ENCODE assay signal across 9 cellular contexts in the genomic region with DNA sequence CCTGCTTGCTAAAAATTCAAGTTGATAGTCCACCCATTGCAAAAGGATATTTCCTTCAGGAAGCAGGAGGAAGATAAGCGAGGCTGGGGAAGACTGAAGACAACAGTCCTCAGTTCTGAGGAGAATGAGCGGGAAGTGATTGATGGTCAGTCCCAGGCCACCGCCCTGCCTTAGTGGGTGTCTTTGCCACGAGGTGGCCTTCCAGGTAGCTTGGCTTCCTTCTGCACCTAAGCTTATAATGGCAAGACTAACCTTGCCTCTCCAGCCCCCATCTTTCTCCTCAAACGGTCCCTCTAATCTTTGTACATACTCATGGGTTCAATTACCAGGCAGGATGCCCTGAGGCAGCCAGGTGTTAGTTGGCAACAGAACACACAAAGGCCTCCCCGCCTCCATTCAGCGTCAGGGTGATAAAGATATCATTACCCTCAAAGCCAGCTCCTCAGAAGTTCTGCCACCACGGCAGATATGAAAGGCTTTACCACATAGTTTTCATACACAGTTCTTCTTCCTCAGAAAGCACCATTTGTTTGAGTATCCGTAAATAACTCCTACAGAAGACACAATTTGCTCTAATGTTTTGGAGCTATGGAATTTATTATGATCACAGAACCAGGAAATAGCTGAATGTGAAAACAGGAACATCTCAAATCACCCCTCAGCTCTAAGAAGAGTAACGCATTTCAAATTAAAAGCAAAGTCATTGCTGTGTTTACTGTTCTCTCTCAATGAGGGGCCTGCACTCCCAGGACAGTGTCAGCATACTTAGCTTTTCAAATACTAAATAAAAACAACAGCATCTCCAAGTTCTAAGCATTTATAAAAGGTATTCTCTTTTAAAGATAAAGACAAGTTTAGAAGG.
DNase-seq lines count a peak whose midpoint lies in the region; ATAC-seq and TF ChIP-seq lines count a peak whose summit lies in the region.
"Had no signal": no experiment of that assay in that cellular context is flagged by ENCODE, and none has a peak within 500 bp of the region (broad histone marks: within the 10 kb centered on the region; RNA-seq: fewer than 3 reads in every experiment).

No MANE protein-coding gene starts in this region.

- peak overlapping the region; percentile 26 for H3K9ac ChIP-seq in smooth muscle cell (ENCODE audit: low read depth)

- no peak for TF ChIP-seq CTCF in smooth muscle cell (IDR thresholded peaks at IDR 0.05; ENCODE audit: borderline replicate concordance, insufficient read depth, poor library complexity, severe bottlenecking)

- H3K27ac ChIP-seq in smooth muscle cell (ENCODE audit: low read depth), result peak overlapping the region; percentile 30
- H3K27ac ChIP-seq: SJSA1 had no signal

- no peaks in the 10 kb centered on the region for H3K36me3 ChIP-seq in smooth muscle cell (ENCODE audit: low read depth)
- H3K36me3 ChIP-seq: SJSA1 had no signal

- no peaks in the 10 kb centered on the region for H3K27me3 ChIP-seq in smooth muscle cell (ENCODE audit: low read depth)
- H3K27me3 ChIP-seq: SJSA1 had no signal

- H3K4me1 ChIP-seq in smooth muscle cell (ENCODE audit: low read depth), result no peaks in the 10 kb centered on the region

- peak; percentile 13 for DNase-seq in NCI-H345 (lab: John Stamatoyannopoulos, UW)
- DNase-seq in NCI-H345 treated with DMSO at 0.1 percent for 48 hours (lab: John Stamatoyannopoulos, UW; ENCODE audit: unreplicated experiment), result no peak
- peak; percentile 55 for DNase-seq in activated CD8-positive, alpha-beta memory T cell treated with anti-CD3 and anti-CD28 coated beads, Interleukin-2, amount 50 U/mL, for 4 hours
- no peak for DNase-seq in smooth muscle cell (lab: John Stamatoyannopoulos, UW; ENCODE audit: unreplicated experiment)
- DNase-seq in AG08395 (ENCODE audit: low spot score), result no peak
- DNase-seq in NCI-H187 (lab: John Stamatoyannopoulos, UW), result no peak
- DNase-seq in MV-4-11 (lab: John Stamatoyannopoulos, UW), result no peak

- ATAC-seq in HG03432 (IDR thresholded peaks at IDR 0.05; ENCODE audit: unreplicated experiment), result peak; percentile 70

- peaks cover 7% of the 10 kb centered on the region for H3F3A ChIP-seq in smooth muscle cell (ENCODE audit: low read depth)

- H4K20me1 ChIP-seq in smooth muscle cell (ENCODE audit: low read depth), result peaks cover 80% of the 10 kb centered on the region

- no peaks in the 10 kb centered on the region for H3K9me3 ChIP-seq in smooth muscle cell (replicated peaks; ENCODE audit: low read depth)
- H3K9me3 ChIP-seq: SJSA1 had no signal

- peaks cover 46% of the 10 kb centered on the region for H3K79me2 ChIP-seq in smooth muscle cell (ENCODE audit: low read depth)

- peak overlapping the region; percentile 52 for H3K4me2 ChIP-seq in smooth muscle cell

- H3K4me3 ChIP-seq in smooth muscle cell, result no peak overlapping the region
- H3K4me3 ChIP-seq: SJSA1 had no signal

- WGBS in smooth muscle cell (ENCODE audit: low lambda C conversion rate), result 55% methylated on average over 10 of the region's 10 CpGs

- H2AFZ ChIP-seq in smooth muscle cell (ENCODE audit: low read depth), result no peak overlapping the region

Comparison
In these comparisons a context has a peak if more than half of its experiments do, and no peak if none do; other contexts are left out.
1. DNase-seq: peak in NCI-H345 (single experiment) and activated CD8-positive, alpha-beta memory T cell treated with anti-CD3 and anti-CD28 coated beads, Interleukin-2, amount 50 U/mL, for 4 hours (single experiment); none in NCI-H345 treated with DMSO at 0.1 percent for 48 hours (single experiment), smooth muscle cell (single experiment), AG08395 (single experiment), NCI-H187 (0 of 2) and MV-4-11 (single experiment).